1 cellular context compared by ENCODE assay signal in the genomic region with DNA sequence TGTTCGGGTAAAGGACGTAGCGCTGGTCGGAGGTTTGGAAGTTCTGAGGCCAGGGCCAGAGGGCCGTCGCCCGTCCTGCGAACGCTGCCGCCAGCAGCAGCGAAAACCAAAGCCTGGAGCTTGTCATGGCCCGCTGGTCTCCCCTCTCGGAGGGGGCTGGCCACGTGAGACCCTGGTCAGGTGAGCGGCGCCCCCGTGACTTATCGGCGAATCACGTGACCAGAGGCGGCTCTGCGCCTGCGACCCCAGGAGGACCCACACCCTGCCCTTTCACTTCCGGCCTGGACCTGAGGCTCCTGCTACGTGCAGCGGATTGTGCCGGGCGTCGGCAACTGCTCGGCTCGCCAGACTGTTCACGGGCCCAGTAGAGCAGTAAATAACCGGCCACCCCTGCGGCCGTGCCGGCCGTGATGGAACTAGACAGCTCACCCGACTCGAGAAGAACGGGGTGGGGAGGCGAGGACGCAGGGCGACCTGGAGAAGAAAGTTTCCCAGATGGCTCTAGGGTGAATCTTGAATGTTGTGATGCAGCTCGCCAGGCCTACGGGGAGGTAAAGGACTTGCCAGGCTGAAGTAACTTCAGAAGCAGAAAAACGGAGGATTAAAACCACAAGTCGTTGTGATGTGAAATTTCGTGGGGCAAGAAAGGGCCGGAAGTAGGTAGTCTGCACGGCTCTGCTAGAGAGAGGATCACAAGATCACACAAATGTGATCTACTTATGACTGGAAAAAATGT.
TF ChIP-seq lines count a peak whose summit lies in the region.

A gene (minus strand): TSS at position 169 of the 736 bp plus-strand sequence. CDS start 42 bp downstream, at position 127.

TF ChIP-seq in HepG2, 621 proteins besides CTCF, POLR2A, EP300 and RAD21 (continued from another document and continues in another):
- TF ChIP-seq MBD4 (IDR thresholded peaks at IDR 0.05; ENCODE audit: borderline replicate concordance, low read length) (no peak), PRMT3 (CRISPR knock-in tag; IDR thresholded peaks at IDR 0.05; ENCODE audit: borderline replicate concordance, low read depth) (peak; percentile 29; the same call in 1 of the 2 replicates), ZBTB38 (CRISPR knock-in tag; IDR thresholded peaks at IDR 0.05) (peak; percentile 87), ZNF331 (CRISPR knock-in tag; IDR thresholded peaks at IDR 0.05) (peak; percentile 93), ZFP90 (CRISPR knock-in tag; IDR thresholded peaks at IDR 0.05; ENCODE audit: borderline replicate concordance) (peak; percentile 93), ZNF605 (CRISPR knock-in tag; IDR thresholded peaks at IDR 0.05) (peak; percentile 11; the same call in 1 of the 2 replicates), ZNF160 (CRISPR knock-in tag; IDR thresholded peaks at IDR 0.05) (peak; percentile 84), PHF8 (CRISPR knock-in tag; IDR thresholded peaks at IDR 0.05) (peak; percentile 98), DPF2 (CRISPR knock-in tag; IDR thresholded peaks at IDR 0.05; ENCODE audit: borderline replicate concordance, low read depth) (no peak), ZKSCAN5 (CRISPR knock-in tag; IDR thresholded peaks at IDR 0.05) (no peak), ZNF720 (CRISPR knock-in tag; IDR thresholded peaks at IDR 0.05) (peak; percentile 54; the same call in 1 of the 2 replicates), BRD4 (CRISPR knock-in tag; IDR thresholded peaks at IDR 0.05) (peak; percentile 94), ZNF124 (CRISPR knock-in tag; IDR thresholded peaks at IDR 0.05) (peak; percentile 92), PPARG (CRISPR knock-in tag; conservative IDR thresholded peaks at IDR 0.05) (peak; percentile 45; the same call in 1 of the 2 replicates), ZSCAN12 (CRISPR knock-in tag; IDR thresholded peaks at IDR 0.05) (no peak), ZNF777 (CRISPR knock-in tag; IDR thresholded peaks at IDR 0.05) (no peak), ZNF616 (CRISPR knock-in tag; IDR thresholded peaks at IDR 0.05; ENCODE audit: low read depth) (no peak; the same call in 1 of the 2 replicates), ZNF660 (CRISPR knock-in tag; IDR thresholded peaks at IDR 0.05; ENCODE audit: borderline replicate concordance, low read depth) (no peak), ZNF234 (CRISPR knock-in tag; conservative IDR thresholded peaks at IDR 0.05) (no peak), ZNF572 (CRISPR knock-in tag; IDR thresholded peaks at IDR 0.05) (peak; percentile 78; the same call in 1 of the 2 replicates), ZNF550 (CRISPR knock-in tag; IDR thresholded peaks at IDR 0.05; ENCODE audit: borderline replicate concordance) (no peak), IRF2 (CRISPR knock-in tag; IDR thresholded peaks at IDR 0.05) (peak; percentile 99), DR1 (CRISPR knock-in tag; IDR thresholded peaks at IDR 0.05) (peak; percentile 89), ZNF619 (CRISPR knock-in tag; IDR thresholded peaks at IDR 0.05) (peak; percentile 93), KLF13 (CRISPR knock-in tag; IDR thresholded peaks at IDR 0.05) (0 out of 2 replicates have a peak, but pooled peaks have one; percentile 55), ISX (CRISPR knock-in tag; conservative IDR thresholded peaks at IDR 0.05) (0 out of 2 replicates have a peak, but pooled peaks have one; percentile 53), ISL2 (CRISPR knock-in tag; IDR thresholded peaks at IDR 0.05) (peak; percentile 77), HHEX (CRISPR knock-in tag; IDR thresholded peaks at IDR 0.05) (peak; percentile 31; the same call in 1 of the 2 replicates), ZBTB3 (CRISPR knock-in tag; IDR thresholded peaks at IDR 0.05; ENCODE audit: borderline replicate concordance, low read depth) (peak; percentile 61; the same call in 1 of the 2 replicates), HOXA9 (CRISPR knock-in tag; IDR thresholded peaks at IDR 0.05; ENCODE audit: borderline replicate concordance) (no peak)
- TF ChIP-seq, protein P1, sequence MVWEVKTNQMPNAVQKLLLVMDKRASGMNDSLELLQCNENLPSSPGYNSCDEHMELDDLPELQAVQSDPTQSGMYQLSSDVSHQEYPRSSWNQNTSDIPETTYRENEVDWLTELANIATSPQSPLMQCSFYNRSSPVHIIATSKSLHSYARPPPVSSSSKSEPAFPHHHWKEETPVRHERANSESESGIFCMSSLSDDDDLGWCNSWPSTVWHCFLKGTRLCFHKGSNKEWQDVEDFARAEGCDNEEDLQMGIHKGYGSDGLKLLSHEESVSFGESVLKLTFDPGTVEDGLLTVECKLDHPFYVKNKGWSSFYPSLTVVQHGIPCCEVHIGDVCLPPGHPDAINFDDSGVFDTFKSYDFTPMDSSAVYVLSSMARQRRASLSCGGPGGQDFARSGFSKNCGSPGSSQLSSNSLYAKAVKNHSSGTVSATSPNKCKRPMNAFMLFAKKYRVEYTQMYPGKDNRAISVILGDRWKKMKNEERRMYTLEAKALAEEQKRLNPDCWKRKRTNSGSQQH (CRISPR knock-in tag; IDR thresholded peaks at IDR 0.05; ENCODE audit: low read depth), result peak; percentile 97
- TF ChIP-seq, protein P2, sequence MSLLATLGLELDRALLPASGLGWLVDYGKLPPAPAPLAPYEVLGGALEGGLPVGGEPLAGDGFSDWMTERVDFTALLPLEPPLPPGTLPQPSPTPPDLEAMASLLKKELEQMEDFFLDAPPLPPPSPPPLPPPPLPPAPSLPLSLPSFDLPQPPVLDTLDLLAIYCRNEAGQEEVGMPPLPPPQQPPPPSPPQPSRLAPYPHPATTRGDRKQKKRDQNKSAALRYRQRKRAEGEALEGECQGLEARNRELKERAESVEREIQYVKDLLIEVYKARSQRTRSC (CRISPR knock-in tag; IDR thresholded peaks at IDR 0.05; ENCODE audit: low read depth), result no peak
- TF ChIP-seq, protein P3, sequence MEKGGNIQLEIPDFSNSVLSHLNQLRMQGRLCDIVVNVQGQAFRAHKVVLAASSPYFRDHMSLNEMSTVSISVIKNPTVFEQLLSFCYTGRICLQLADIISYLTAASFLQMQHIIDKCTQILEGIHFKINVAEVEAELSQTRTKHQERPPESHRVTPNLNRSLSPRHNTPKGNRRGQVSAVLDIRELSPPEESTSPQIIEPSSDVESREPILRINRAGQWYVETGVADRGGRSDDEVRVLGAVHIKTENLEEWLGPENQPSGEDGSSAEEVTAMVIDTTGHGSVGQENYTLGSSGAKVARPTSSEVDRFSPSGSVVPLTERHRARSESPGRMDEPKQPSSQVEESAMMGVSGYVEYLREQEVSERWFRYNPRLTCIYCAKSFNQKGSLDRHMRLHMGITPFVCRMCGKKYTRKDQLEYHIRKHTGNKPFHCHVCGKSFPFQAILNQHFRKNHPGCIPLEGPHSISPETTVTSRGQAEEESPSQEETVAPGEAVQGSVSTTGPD (CRISPR knock-in tag; IDR thresholded peaks at IDR 0.05), result no peak
- TF ChIP-seq, protein P4, sequence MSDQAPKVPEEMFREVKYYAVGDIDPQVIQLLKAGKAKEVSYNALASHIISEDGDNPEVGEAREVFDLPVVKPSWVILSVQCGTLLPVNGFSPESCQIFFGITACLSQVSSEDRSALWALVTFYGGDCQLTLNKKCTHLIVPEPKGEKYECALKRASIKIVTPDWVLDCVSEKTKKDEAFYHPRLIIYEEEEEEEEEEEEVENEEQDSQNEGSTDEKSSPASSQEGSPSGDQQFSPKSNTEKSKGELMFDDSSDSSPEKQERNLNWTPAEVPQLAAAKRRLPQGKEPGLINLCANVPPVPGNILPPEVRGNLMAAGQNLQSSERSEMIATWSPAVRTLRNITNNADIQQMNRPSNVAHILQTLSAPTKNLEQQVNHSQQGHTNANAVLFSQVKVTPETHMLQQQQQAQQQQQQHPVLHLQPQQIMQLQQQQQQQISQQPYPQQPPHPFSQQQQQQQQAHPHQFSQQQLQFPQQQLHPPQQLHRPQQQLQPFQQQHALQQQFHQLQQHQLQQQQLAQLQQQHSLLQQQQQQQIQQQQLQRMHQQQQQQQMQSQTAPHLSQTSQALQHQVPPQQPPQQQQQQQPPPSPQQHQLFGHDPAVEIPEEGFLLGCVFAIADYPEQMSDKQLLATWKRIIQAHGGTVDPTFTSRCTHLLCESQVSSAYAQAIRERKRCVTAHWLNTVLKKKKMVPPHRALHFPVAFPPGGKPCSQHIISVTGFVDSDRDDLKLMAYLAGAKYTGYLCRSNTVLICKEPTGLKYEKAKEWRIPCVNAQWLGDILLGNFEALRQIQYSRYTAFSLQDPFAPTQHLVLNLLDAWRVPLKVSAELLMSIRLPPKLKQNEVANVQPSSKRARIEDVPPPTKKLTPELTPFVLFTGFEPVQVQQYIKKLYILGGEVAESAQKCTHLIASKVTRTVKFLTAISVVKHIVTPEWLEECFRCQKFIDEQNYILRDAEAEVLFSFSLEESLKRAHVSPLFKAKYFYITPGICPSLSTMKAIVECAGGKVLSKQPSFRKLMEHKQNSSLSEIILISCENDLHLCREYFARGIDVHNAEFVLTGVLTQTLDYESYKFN (CRISPR knock-in tag; conservative IDR thresholded peaks at IDR 0.05), result peak; percentile 65
- TF ChIP-seq, protein P5, sequence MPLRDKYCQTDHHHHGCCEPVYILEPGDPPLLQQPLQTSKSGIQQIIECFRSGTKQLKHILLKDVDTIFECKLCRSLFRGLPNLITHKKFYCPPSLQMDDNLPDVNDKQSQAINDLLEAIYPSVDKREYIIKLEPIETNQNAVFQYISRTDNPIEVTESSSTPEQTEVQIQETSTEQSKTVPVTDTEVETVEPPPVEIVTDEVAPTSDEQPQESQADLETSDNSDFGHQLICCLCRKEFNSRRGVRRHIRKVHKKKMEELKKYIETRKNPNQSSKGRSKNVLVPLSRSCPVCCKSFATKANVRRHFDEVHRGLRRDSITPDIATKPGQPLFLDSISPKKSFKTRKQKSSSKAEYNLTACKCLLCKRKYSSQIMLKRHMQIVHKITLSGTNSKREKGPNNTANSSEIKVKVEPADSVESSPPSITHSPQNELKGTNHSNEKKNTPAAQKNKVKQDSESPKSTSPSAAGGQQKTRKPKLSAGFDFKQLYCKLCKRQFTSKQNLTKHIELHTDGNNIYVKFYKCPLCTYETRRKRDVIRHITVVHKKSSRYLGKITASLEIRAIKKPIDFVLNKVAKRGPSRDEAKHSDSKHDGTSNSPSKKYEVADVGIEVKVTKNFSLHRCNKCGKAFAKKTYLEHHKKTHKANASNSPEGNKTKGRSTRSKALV (CRISPR knock-in tag; IDR thresholded peaks at IDR 0.05), result no peak
- TF ChIP-seq, protein P6, sequence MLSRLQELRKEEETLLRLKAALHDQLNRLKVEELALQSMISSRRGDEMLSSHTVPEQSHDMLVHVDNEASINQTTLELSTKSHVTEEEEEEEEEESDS (CRISPR knock-in tag; IDR thresholded peaks at IDR 0.05; ENCODE audit: borderline replicate concordance), result no peak
- TF ChIP-seq, protein P7, sequence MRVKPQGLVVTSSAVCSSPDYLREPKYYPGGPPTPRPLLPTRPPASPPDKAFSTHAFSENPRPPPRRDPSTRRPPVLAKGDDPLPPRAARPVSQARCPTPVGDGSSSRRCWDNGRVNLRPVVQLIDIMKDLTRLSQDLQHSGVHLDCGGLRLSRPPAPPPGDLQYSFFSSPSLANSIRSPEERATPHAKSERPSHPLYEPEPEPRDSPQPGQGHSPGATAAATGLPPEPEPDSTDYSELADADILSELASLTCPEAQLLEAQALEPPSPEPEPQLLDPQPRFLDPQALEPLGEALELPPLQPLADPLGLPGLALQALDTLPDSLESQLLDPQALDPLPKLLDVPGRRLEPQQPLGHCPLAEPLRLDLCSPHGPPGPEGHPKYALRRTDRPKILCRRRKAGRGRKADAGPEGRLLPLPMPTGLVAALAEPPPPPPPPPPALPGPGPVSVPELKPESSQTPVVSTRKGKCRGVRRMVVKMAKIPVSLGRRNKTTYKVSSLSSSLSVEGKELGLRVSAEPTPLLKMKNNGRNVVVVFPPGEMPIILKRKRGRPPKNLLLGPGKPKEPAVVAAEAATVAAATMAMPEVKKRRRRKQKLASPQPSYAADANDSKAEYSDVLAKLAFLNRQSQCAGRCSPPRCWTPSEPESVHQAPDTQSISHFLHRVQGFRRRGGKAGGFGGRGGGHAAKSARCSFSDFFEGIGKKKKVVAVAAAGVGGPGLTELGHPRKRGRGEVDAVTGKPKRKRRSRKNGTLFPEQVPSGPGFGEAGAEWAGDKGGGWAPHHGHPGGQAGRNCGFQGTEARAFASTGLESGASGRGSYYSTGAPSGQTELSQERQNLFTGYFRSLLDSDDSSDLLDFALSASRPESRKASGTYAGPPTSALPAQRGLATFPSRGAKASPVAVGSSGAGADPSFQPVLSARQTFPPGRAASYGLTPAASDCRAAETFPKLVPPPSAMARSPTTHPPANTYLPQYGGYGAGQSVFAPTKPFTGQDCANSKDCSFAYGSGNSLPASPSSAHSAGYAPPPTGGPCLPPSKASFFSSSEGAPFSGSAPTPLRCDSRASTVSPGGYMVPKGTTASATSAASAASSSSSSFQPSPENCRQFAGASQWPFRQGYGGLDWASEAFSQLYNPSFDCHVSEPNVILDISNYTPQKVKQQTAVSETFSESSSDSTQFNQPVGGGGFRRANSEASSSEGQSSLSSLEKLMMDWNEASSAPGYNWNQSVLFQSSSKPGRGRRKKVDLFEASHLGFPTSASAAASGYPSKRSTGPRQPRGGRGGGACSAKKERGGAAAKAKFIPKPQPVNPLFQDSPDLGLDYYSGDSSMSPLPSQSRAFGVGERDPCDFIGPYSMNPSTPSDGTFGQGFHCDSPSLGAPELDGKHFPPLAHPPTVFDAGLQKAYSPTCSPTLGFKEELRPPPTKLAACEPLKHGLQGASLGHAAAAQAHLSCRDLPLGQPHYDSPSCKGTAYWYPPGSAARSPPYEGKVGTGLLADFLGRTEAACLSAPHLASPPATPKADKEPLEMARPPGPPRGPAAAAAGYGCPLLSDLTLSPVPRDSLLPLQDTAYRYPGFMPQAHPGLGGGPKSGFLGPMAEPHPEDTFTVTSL (CRISPR knock-in tag; IDR thresholded peaks at IDR 0.05; ENCODE audit: borderline replicate concordance), result peak; percentile 82
- TF ChIP-seq, protein P8, sequence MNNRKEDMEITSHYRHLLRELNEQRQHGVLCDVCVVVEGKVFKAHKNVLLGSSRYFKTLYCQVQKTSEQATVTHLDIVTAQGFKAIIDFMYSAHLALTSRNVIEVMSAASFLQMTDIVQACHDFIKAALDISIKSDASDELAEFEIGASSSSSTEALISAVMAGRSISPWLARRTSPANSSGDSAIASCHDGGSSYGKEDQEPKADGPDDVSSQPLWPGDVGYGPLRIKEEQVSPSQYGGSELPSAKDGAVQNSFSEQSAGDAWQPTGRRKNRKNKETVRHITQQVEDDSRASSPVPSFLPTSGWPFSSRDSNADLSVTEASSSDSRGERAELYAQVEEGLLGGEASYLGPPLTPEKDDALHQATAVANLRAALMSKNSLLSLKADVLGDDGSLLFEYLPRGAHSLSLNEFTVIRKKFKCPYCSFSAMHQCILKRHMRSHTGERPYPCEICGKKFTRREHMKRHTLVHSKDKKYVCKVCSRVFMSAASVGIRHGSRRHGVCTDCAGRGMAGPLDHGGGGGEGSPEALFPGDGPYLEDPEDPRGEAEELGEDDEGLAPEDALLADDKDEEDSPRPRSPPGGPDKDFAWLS (CRISPR knock-in tag; IDR thresholded peaks at IDR 0.05; ENCODE audit: borderline replicate concordance), result no peak
- TF ChIP-seq, protein P9, sequence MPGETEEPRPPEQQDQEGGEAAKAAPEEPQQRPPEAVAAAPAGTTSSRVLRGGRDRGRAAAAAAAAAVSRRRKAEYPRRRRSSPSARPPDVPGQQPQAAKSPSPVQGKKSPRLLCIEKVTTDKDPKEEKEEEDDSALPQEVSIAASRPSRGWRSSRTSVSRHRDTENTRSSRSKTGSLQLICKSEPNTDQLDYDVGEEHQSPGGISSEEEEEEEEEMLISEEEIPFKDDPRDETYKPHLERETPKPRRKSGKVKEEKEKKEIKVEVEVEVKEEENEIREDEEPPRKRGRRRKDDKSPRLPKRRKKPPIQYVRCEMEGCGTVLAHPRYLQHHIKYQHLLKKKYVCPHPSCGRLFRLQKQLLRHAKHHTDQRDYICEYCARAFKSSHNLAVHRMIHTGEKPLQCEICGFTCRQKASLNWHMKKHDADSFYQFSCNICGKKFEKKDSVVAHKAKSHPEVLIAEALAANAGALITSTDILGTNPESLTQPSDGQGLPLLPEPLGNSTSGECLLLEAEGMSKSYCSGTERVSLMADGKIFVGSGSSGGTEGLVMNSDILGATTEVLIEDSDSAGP (CRISPR knock-in tag; IDR thresholded peaks at IDR 0.05; ENCODE audit: borderline replicate concordance), result peak; percentile 97
